In the genomic region with DNA sequence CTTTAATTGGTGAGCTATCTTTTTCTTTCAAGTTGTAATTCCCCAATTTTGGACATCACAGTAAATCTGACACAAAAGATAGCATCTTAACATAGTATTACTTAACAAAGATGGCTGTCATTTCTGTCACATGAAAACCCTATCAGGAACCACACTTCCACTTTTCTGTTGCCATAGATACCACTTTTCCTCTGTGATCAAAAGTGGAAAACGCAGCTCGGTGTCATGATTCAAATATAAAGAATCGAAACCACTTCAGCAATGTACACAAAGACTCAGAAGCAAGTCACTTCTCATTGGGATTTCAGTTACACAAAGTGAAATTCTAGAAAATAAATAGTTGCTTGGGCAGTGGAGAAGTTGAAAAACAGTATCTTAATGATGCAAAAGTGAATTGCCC, we compare ENCODE assay signal across 27 cellular contexts.
DNase-seq lines count a peak whose midpoint lies in the region; ATAC-seq and TF ChIP-seq lines count a peak whose summit lies in the region.
"Had no signal": no experiment of that assay in that cellular context is flagged by ENCODE, and none has a peak within 500 bp of the region (broad histone marks: within the 10 kb centered on the region; RNA-seq: fewer than 3 reads in every experiment).

No MANE protein-coding gene starts in this region.

- POLR2A ChIA-PET in A673 (lab: Charles Lee; ENCODE audit: low non-redundant PET), result no interaction called here

- H3K36me3 ChIP-seq in endocrine pancreas (ENCODE audit: control insufficient read depth, insufficient read depth, low read length), result no peaks in the 10 kb centered on the region
- no peaks in the 10 kb centered on the region for H3K36me3 ChIP-seq in A673 (ENCODE audit: insufficient read depth, low read length, poor library complexity, severe bottlenecking)
- no peaks in the 10 kb centered on the region for H3K36me3 ChIP-seq in colonic mucosa
- H3K36me3 ChIP-seq: breast epithelium, thoracic aorta, vagina had no signal

- TF ChIP-seq CTCF in A673 (conservative IDR thresholded peaks at IDR 0.05; ENCODE audit: low read depth, low read length) (no peak), colonic mucosa (IDR thresholded peaks at IDR 0.05) (no peak)

- H3K4me3 ChIP-seq in endocrine pancreas (ENCODE audit: control insufficient read depth, insufficient read depth, low read length) (peak overlapping the region; percentile 72), A673 (ENCODE audit: low read depth, low read length, poor library complexity, severe bottlenecking) (no peak overlapping the region), colonic mucosa (no peak overlapping the region)
- H3K4me3 ChIP-seq: breast epithelium, thoracic aorta, vagina had no signal

- no TSS peak for BruUV-seq in A673 (replicated peaks; lab: Mats Ljungman, UMichigan)

- DNase-seq in ELR (ENCODE audit: low read depth), result peak; percentile 6
- DNase-seq in NCI-H1436 (lab: John Stamatoyannopoulos, UW), result peak; percentile 85
- peak; percentile 66 for DNase-seq in NCI-H69 (lab: John Stamatoyannopoulos, UW)
- no peak for DNase-seq in A673 (ENCODE audit: low spot score)
- no peak for DNase-seq in HK-2 (ENCODE audit: unreplicated experiment)
- DNase-seq in colonic mucosa, result no peak
- DNase-seq: activated CD4-positive, alpha-beta memory T cell treated with anti-CD3 and anti-CD28 coated beads, Interleukin-2, amount 10 ng/mL, durations not matched to agents 7 days and 5 days; activated CD4-positive, alpha-beta T cell treated with anti-CD3 and anti-CD28 coated beads for 1 hour; activated CD8-positive, alpha-beta memory T cell treated with anti-CD3 and anti-CD28 coated beads, Interleukin-2, amount 50 U/mL, for 48 hours; amygdala; Calu3; effector CD4-positive, alpha-beta T cell; glutamatergic neuron; H9; kidney; naive thymus-derived CD8-positive, alpha-beta T cell; NCI-H2029; NCI-H524 treated with DMSO at 0.1 percent for 48 hours; SK-N-SH; stimulated activated naive CD4-positive, alpha-beta T cell treated with Interleukin-2 at 50 U/mL for 16 hours; T-helper 17 cell had no signal

- CTCF ChIA-PET in A673 (lab: Charles Lee), result no interaction called here

- H3K27me3 ChIP-seq in endocrine pancreas (ENCODE audit: control insufficient read depth, insufficient read depth, low read length) (no peaks in the 10 kb centered on the region), A673 (replicated peaks; ENCODE audit: insufficient read depth, low read depth, low read length, poor library complexity) (no peaks in the 10 kb centered on the region), colonic mucosa (no peaks in the 10 kb centered on the region)
- H3K27me3 ChIP-seq: breast epithelium, vagina had no signal

- intact Hi-C loops in A673 (cut with micrococcal nuclease; ENCODE audit: unreplicated experiment) (no loop called here), colonic mucosa (cut with DNase I) (no loop called here)

- peaks cover 28% of the 10 kb centered on the region for H3K4me1 ChIP-seq in endocrine pancreas (ENCODE audit: control insufficient read depth, insufficient read depth, low read length)
- peaks cover 14% of the 10 kb centered on the region for H3K4me1 ChIP-seq in A673 (ENCODE audit: insufficient read depth, low read length, poor library complexity, severe bottlenecking)
- no peaks in the 10 kb centered on the region for H3K4me1 ChIP-seq in colonic mucosa
- H3K4me1 ChIP-seq: breast epithelium, vagina had no signal

- H3K9me3 ChIP-seq in endocrine pancreas (ENCODE audit: control insufficient read depth, low read length) (no peaks in the 10 kb centered on the region), A673 (ENCODE audit: low read depth, low read length, poor library complexity, severe bottlenecking) (no peaks in the 10 kb centered on the region), colonic mucosa (no peaks in the 10 kb centered on the region)
- H3K9me3 ChIP-seq: breast epithelium, SK-N-SH, thoracic aorta, vagina had no signal

- H3K27ac ChIP-seq in A673 (ENCODE audit: low read depth, low read length, poor library complexity, severe bottlenecking), result no peak overlapping the region
- no peak overlapping the region for H3K27ac ChIP-seq in colonic mucosa
- H3K27ac ChIP-seq: breast epithelium, thoracic aorta, vagina had no signal

- no peak for ATAC-seq in GM21825 (IDR thresholded peaks at IDR 0.05; ENCODE audit: unreplicated experiment)
- ATAC-seq: activated T-helper 17 cell treated with anti-CD3 and anti-CD28 coated beads, Interleukin-2, amount 50 U/mL, for 72 hours; naive thymus-derived CD8-positive, alpha-beta T cell; T-helper 17 cell had no signal

- H3K9ac ChIP-seq in endocrine pancreas (ENCODE audit: control insufficient read depth, insufficient read depth, low read length) (no peak overlapping the region), colonic mucosa (ENCODE audit: low read depth in 2 of 2, low read length in 2 of 2) (no peak overlapping the region)
- H3K9ac ChIP-seq: SK-N-SH had no signal

Comparison
In these comparisons a context has a peak if more than half of its experiments do, and no peak if none do; other contexts are left out.
1. DNase-seq: peak in ELR (single experiment), NCI-H1436 (single experiment) and NCI-H69 (single experiment); none in A673 (single experiment), HK-2 (single experiment) and colonic mucosa (single experiment).